ENCODE assay signal across 7 cellular contexts in genomic region chr3:48662753-48663488, GRCh38. TPM values are rescaled to one million over a fixed set of nuclear protein-coding genes. Genes with fewer than 3 reads are reported as not detected.
DNase-seq lines count a peak whose midpoint lies in the region; ATAC-seq and TF ChIP-seq lines count a peak whose summit lies in the region.

Gene CELSR3, minus strand, starts transcription at chr3:48662886. Its CDS starts 252 bp downstream, at chr3:48662634.

- peaks cover 28% of the 10 kb centered on the region for H3K36me3 Mint-ChIP-seq in WTC11
- peaks cover 20% of the 10 kb centered on the region for H3K36me3 Mint-ChIP-seq in dendritic cell treated with granulocyte-macrophage colony-stimulating factor and Interleukin-4, amounts not matched to agents 40 ng/mL and 50 ng/mL, for 4 days (ENCODE audit: low read depth)

- H3K27ac Mint-ChIP-seq in WTC11, result peak within 1 kb of the TSS; percentile 100
- peak within 1 kb of the TSS; percentile 84 for H3K27ac Mint-ChIP-seq in dendritic cell treated with granulocyte-macrophage colony-stimulating factor and Interleukin-4, amounts not matched to agents 40 ng/mL and 50 ng/mL, for 4 days

- peaks cover 14% of the 10 kb centered on the region for H3K4me1 Mint-ChIP-seq in WTC11
- peaks cover 36% of the 10 kb centered on the region for H3K4me1 Mint-ChIP-seq in dendritic cell treated with granulocyte-macrophage colony-stimulating factor and Interleukin-4, amounts not matched to agents 40 ng/mL and 50 ng/mL, for 4 days (ENCODE audit: low read depth)

- CTCF ChIA-PET in WTC11 (lab: Charles Lee), result interaction anchor here (0.9 to 5.2 kb wide), 13 partner anchors 23 to 344 kb away, joined by 3 to 51 read pairs (median 5); partner anchors contain the start of genes NCKIPSD, SLC26A6, UQCRC1 and WDR6

- TF ChIP-seq POLR2A in GM15510 (IDR thresholded peaks at IDR 0.05; ENCODE audit: borderline replicate concordance, extremely low read depth, insufficient read length), result peak; percentile 9

- no peak for TF ChIP-seq CTCF in WTC11 (IDR thresholded peaks at IDR 0.05)

- peaks cover 6% of the 10 kb centered on the region; the same call in 1 of the 2 replicates for H3K9me3 Mint-ChIP-seq in WTC11
- H3K9me3 Mint-ChIP-seq in dendritic cell treated with granulocyte-macrophage colony-stimulating factor and Interleukin-4, amounts not matched to agents 40 ng/mL and 50 ng/mL, for 4 days, result no peaks in the 10 kb centered on the region

- ATAC-seq in WTC11 (peak; percentile 16), HG03139 (IDR thresholded peaks at IDR 0.05; ENCODE audit: unreplicated experiment) (no peak)

- DNase-seq in NCI-H2081 (lab: John Stamatoyannopoulos, UW), result peak; percentile 78 to 83
- peak; percentile 89 for DNase-seq in WTC11 (ENCODE audit: low spot score)
- peak; percentile 95 for DNase-seq in left kidney (ENCODE audit: low read depth, low spot score)
- DNase-seq in stimulated activated CD4-positive, alpha-beta T cell treated with anti-CD3 and anti-CD28 coated beads, Interleukin-1b, Interleukin-23, amount 100 ng/mL, for 4 hours (ENCODE audit: low read depth in 2 of 2), result peak; percentile 26 to 31

- peak within 1 kb of the TSS; percentile 88 for H3K4me3 Mint-ChIP-seq in WTC11
- peak within 1 kb of the TSS; percentile 80 for H3K4me3 Mint-ChIP-seq in dendritic cell treated with granulocyte-macrophage colony-stimulating factor and Interleukin-4, amounts not matched to agents 40 ng/mL and 50 ng/mL, for 4 days

- POLR2A ChIA-PET in WTC11 (lab: Charles Lee), result interaction anchor here (0.6 to 4.4 kb wide), 13 partner anchors 13 to 911 kb away, joined by 3 to 41 read pairs (median 4); partner anchors contain the start of genes ATRIP, IP6K2, NDUFAF3 and PFKFB4

- intact Hi-C loops in dendritic cell treated with granulocyte-macrophage colony-stimulating factor and Interleukin-4, amounts not matched to agents 40 ng/mL and 50 ng/mL, for 4 days (cut with micrococcal nuclease), result no loop called here

- no peaks in the 10 kb centered on the region for H3K27me3 Mint-ChIP-seq in WTC11 (ENCODE audit: low read depth)
- H3K27me3 Mint-ChIP-seq in dendritic cell treated with granulocyte-macrophage colony-stimulating factor and Interleukin-4, amounts not matched to agents 40 ng/mL and 50 ng/mL, for 4 days, result peaks cover 53% of the 10 kb centered on the region

TF ChIP-seq in WTC11, 78 proteins besides CTCF, POLR2A, EP300 and RAD21 (continues in another document):
- TF ChIP-seq RORB (CRISPR knock-in tag; IDR thresholded peaks at IDR 0.05), result no peak
- TF ChIP-seq, protein P1, sequence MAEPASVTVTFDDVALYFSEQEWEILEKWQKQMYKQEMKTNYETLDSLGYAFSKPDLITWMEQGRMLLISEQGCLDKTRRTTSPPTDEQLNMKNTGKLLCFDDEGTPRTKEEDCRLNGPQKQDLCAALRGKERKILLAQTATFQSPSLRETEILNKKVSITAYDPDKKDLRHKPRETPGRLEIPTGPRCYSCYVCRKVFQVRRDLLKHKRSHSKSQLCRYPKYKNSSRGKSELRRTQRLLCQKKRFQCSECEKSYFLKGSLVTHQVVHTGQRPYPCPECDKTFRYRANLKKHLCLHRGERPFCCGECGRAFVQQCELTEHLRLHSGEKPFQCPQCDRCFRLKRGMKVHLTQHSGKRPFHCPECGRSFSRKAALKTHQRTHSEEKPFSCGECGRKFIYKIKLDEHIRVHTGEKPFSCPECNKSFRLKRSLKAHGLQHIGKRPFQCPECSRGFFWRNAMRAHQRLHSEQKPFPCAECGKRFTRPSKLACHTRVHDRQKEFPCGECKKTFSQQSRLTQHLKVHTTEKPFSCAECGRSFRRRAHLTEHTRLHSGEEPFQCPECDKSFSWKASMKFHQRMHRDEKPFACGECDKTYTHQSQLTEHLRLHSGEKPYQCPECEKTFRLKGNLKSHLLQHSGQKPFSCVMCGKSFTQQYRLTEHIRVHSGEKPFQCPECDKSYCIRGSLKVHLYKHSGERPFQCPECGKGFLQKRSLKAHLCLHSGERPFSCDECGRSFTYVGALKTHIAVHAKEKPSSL (CRISPR knock-in tag; conservative IDR thresholded peaks at IDR 0.05), result 0 out of 2 replicates have a peak, but pooled peaks have one; percentile 15
- no peak for TF ChIP-seq CREM (CRISPR knock-in tag; IDR thresholded peaks at IDR 0.05)
- no peak for TF ChIP-seq GRHL2 (CRISPR knock-in tag; IDR thresholded peaks at IDR 0.05; ENCODE audit: insufficient replicate concordance, severe bottlenecking)
- no peak for TF ChIP-seq SOX15 (CRISPR knock-in tag; IDR thresholded peaks at IDR 0.05)
- no peak for TF ChIP-seq ELF4 (CRISPR knock-in tag; IDR thresholded peaks at IDR 0.05; ENCODE audit: low read depth)
- no peak for TF ChIP-seq MAX (CRISPR knock-in tag; IDR thresholded peaks at IDR 0.05)
- no peak for TF ChIP-seq GABPB1 (CRISPR knock-in tag; IDR thresholded peaks at IDR 0.05)
- TF ChIP-seq, protein P2, sequence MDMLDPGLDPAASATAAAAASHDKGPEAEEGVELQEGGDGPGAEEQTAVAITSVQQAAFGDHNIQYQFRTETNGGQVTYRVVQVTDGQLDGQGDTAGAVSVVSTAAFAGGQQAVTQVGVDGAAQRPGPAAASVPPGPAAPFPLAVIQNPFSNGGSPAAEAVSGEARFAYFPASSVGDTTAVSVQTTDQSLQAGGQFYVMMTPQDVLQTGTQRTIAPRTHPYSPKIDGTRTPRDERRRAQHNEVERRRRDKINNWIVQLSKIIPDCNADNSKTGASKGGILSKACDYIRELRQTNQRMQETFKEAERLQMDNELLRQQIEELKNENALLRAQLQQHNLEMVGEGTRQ (CRISPR knock-in tag; IDR thresholded peaks at IDR 0.05), result no peak
- no peak for TF ChIP-seq GTF2I (CRISPR knock-in tag; conservative IDR thresholded peaks at IDR 0.05)
- TF ChIP-seq NR1H2 (CRISPR knock-in tag; IDR thresholded peaks at IDR 0.05), result no peak
- no peak; the same call in none of the 2 replicates for TF ChIP-seq NFE2L1 (CRISPR knock-in tag; IDR thresholded peaks at IDR 0.05)
- TF ChIP-seq ZNF219 (CRISPR knock-in tag; IDR thresholded peaks at IDR 0.05; ENCODE audit: borderline replicate concordance), result no peak
- TF ChIP-seq PRRX2 (CRISPR knock-in tag; IDR thresholded peaks at IDR 0.05), result no peak
- no peak for TF ChIP-seq CREB1 (CRISPR knock-in tag; IDR thresholded peaks at IDR 0.05)
- TF ChIP-seq CDX4 (CRISPR knock-in tag; IDR thresholded peaks at IDR 0.05; ENCODE audit: borderline replicate concordance), result no peak
- no peak for TF ChIP-seq ESRRA (CRISPR knock-in tag; IDR thresholded peaks at IDR 0.05; ENCODE audit: borderline replicate concordance)
- TF ChIP-seq, protein P3, sequence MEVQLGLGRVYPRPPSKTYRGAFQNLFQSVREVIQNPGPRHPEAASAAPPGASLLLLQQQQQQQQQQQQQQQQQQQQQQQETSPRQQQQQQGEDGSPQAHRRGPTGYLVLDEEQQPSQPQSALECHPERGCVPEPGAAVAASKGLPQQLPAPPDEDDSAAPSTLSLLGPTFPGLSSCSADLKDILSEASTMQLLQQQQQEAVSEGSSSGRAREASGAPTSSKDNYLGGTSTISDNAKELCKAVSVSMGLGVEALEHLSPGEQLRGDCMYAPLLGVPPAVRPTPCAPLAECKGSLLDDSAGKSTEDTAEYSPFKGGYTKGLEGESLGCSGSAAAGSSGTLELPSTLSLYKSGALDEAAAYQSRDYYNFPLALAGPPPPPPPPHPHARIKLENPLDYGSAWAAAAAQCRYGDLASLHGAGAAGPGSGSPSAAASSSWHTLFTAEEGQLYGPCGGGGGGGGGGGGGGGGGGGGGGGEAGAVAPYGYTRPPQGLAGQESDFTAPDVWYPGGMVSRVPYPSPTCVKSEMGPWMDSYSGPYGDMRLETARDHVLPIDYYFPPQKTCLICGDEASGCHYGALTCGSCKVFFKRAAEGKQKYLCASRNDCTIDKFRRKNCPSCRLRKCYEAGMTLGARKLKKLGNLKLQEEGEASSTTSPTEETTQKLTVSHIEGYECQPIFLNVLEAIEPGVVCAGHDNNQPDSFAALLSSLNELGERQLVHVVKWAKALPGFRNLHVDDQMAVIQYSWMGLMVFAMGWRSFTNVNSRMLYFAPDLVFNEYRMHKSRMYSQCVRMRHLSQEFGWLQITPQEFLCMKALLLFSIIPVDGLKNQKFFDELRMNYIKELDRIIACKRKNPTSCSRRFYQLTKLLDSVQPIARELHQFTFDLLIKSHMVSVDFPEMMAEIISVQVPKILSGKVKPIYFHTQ (CRISPR knock-in tag; IDR thresholded peaks at IDR 0.05), result no peak; the same call in 1 of the 2 replicates
- 0 out of 2 replicates have a peak, but pooled peaks have one; percentile 6 for TF ChIP-seq ZNF121 (CRISPR knock-in tag; IDR thresholded peaks at IDR 0.05)
- TF ChIP-seq EMX1 (CRISPR knock-in tag; IDR thresholded peaks at IDR 0.05), result no peak; the same call in 1 of the 2 replicates
- no peak for TF ChIP-seq PREB (CRISPR knock-in tag; IDR thresholded peaks at IDR 0.05; ENCODE audit: borderline replicate concordance)
- no peak for TF ChIP-seq ATF3 (CRISPR knock-in tag; conservative IDR thresholded peaks at IDR 0.05)
- no peak for TF ChIP-seq TEAD4 (CRISPR knock-in tag; IDR thresholded peaks at IDR 0.05)
- peak; percentile 73; the same call in 1 of the 2 replicates for TF ChIP-seq ZBTB21 (CRISPR knock-in tag; IDR thresholded peaks at IDR 0.05; ENCODE audit: borderline replicate concordance)

RNA-seq across cellular contexts. Expression of gene CELSR3, which starts in this region (rescaled TPM):
- 27.9 to 35.7 TPM (median 32.7 TPM) in 3 replicates for total RNA-seq in WTC11 (2021)

Comparison
In these comparisons a context has a peak if more than half of its experiments do, and no peak if none do; other contexts are left out.
1. DNase-seq: peak in every context shown above with its lines; median percentile 95 in left kidney; 89 in WTC11; 80 in NCI-H2081; 28 in stimulated activated CD4-positive, alpha-beta T cell treated with anti-CD3 and anti-CD28 coated beads, Interleukin-1b, Interleukin-23, amount 100 ng/mL, for 4 hours.